Comparison of ENCODE assay signal across 16 cellular contexts in genomic region chr17:72110231-72110952, GRCh38. TPM values are rescaled to one million over a fixed set of nuclear protein-coding genes. Genes with fewer than 3 reads are reported as not detected.
DNase-seq lines count a peak whose midpoint lies in the region; ATAC-seq and TF ChIP-seq lines count a peak whose summit lies in the region.
"Had no signal": no experiment of that assay in that cellular context is flagged by ENCODE, and none has a peak within 500 bp of the region (broad histone marks: within the 10 kb centered on the region; RNA-seq: fewer than 3 reads in every experiment).

No MANE protein-coding gene starts in this region.

- no peak for TF ChIP-seq CTCF in epithelial cell of esophagus (IDR thresholded peaks at IDR 0.05; ENCODE audit: insufficient read depth, low read depth, low read length, missing control alignments)

- H3K9me3 ChIP-seq in muscle layer of duodenum (ENCODE audit: control insufficient read depth in 1 of 2, low read length in 2 of 2): no peaks in the 10 kb centered on the region
- H3K9me3 ChIP-seq: neutrophil had no signal

- DNase-seq in AG08395 (ENCODE audit: low spot score) (peak; percentile 12), NCI-H2227 (lab: John Stamatoyannopoulos, UW; ENCODE audit: unreplicated experiment) (peak; percentile 46), epithelial cell of esophagus (ENCODE audit: low read depth) (peak; percentile 29), ureter (ENCODE audit: low spot score) (no peak), CD1c-positive myeloid dendritic cell (ENCODE audit: extremely low spot score) (no peak), NCI-H2196 (lab: John Stamatoyannopoulos, UW; ENCODE audit: unreplicated experiment) (no peak)
- DNase-seq: activated CD4-positive, alpha-beta T cell treated with anti-CD3 and anti-CD28 coated beads for 48 hours; activated naive CD8-positive, alpha-beta T cell treated with anti-CD3 and anti-CD28 coated beads, Interleukin-2, amount 50 U/mL, for 24 hours; activated T-cell treated with anti-CD3 and anti-CD28 coated beads, Interleukin-2, amount 50 U/mL, for 24 hours; Kasumi-1; NCI-H187 treated with DMSO at 0.1 percent for 48 hours had no signal

- H3K4me1 ChIP-seq in muscle layer of duodenum (ENCODE audit: control insufficient read depth in 1 of 2, insufficient read depth in 2 of 2, low read length in 2 of 2): no peaks in the 10 kb centered on the region

- H3K36me3 ChIP-seq in muscle layer of duodenum (ENCODE audit: control insufficient read depth in 1 of 2, insufficient read depth in 2 of 2, low read length in 2 of 2): no peaks in the 10 kb centered on the region
- H3K36me3 ChIP-seq: neutrophil had no signal

- no peak overlapping the region for H3K27ac ChIP-seq in muscle layer of duodenum (ENCODE audit: low read length)
- H3K27ac ChIP-seq: neutrophil had no signal

- H3K4me3 ChIP-seq in epithelial cell of esophagus (ENCODE audit: low read length) (peak overlapping the region; percentile 30), muscle layer of duodenum (ENCODE audit: low read depth in 1 of 2, low read length in 2 of 2) (peak overlapping the region; percentile 39 to 55)
- H3K4me3 ChIP-seq: lung had no signal

- H3K27me3 ChIP-seq in muscle layer of duodenum (ENCODE audit: low read depth, low read length): no peaks in the 10 kb centered on the region

- no peak for ATAC-seq in GM21423 (IDR thresholded peaks at IDR 0.05; ENCODE audit: unreplicated experiment)
- ATAC-seq: activated naive CD8-positive, alpha-beta T cell treated with anti-CD3 and anti-CD28 coated beads, Interleukin-2, amount 50 U/mL, for 24 hours had no signal

RNA-seq across cellular contexts. Expression of gene SOX9, which starts 10.4 kb away (rescaled TPM):
- 21.4 TPM for total RNA-seq in ureter
- total RNA-seq: B cell had no signal

Comparison
In these comparisons a context has a peak if more than half of its experiments do, and no peak if none do; other contexts are left out.
1. DNase-seq: peak in AG08395 (single experiment), NCI-H2227 (single experiment) and epithelial cell of esophagus (single experiment); none in ureter (single experiment), CD1c-positive myeloid dendritic cell (single experiment) and NCI-H2196 (single experiment).